19 cellular contexts compared by ENCODE assay signal in the genomic region with DNA sequence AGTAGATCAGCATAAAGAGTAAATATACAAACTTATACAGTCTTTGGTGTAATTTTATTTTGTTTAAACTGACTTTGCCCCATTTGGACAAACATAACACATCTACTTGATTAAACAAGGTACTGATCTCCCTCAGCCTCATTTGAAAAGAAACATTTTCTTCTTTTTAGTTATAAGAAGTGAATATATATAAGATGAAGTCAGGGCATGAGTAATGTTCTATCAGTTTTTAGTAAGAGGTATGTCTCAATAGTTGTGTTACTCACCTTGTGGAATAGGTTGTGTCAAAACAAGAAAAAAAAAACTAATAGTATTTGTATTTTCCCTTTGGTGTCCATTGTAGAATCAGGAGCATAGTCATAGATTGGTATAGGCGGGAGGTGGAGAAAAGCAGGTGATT.
"Had no signal": no experiment of that assay in that cellular context is flagged by ENCODE, and none has a peak within 500 bp of the region (broad histone marks: within the 10 kb centered on the region; RNA-seq: fewer than 3 reads in every experiment).

No MANE protein-coding gene starts in this region.

- H3K9me3 ChIP-seq: gastrocnemius medialis, prostate gland, suprapubic skin had no signal

- H3K4me3 Mint-ChIP-seq: activated CD8-positive, alpha-beta T cell treated with anti-CD3 and anti-CD28 coated beads, Interleukin-2, amount 10 ng/mL, durations not matched to agents 7 days and 5 days; activated naive CD4-positive, alpha-beta T cell treated with anti-CD3 and anti-CD28 coated beads, Interleukin-2, amount 50 U/mL, for 24 hours; naive thymus-derived CD4-positive, alpha-beta T cell; neural progenitor cell; stimulated activated naive CD8-positive, alpha-beta T cell treated with anti-CD3 and anti-CD28 coated beads, Interleukin-15, Interleukin-2, amounts not matched to agents 100 ng/mL and 50 ng/mL, for 24 hours; type B pancreatic cell had no signal

- H3K27me3 Mint-ChIP-seq: activated naive CD4-positive, alpha-beta T cell treated with anti-CD3 and anti-CD28 coated beads, Interleukin-2, amount 50 U/mL, for 24 hours; naive thymus-derived CD4-positive, alpha-beta T cell; stimulated activated naive CD8-positive, alpha-beta T cell treated with anti-CD3 and anti-CD28 coated beads, Interleukin-15, Interleukin-2, amounts not matched to agents 100 ng/mL and 50 ng/mL, for 24 hours; type B pancreatic cell had no signal

- H3K4me3 ChIP-seq: dorsolateral prefrontal cortex, gastrocnemius medialis, neural progenitor cell, prostate gland, skin epidermis, suprapubic skin had no signal

- H3K4me1 ChIP-seq: gastrocnemius medialis, neural progenitor cell, prostate gland, suprapubic skin had no signal

- H3K4me1 Mint-ChIP-seq: activated naive CD4-positive, alpha-beta T cell treated with anti-CD3 and anti-CD28 coated beads, Interleukin-2, amount 50 U/mL, for 24 hours; naive thymus-derived CD4-positive, alpha-beta T cell; neural progenitor cell had no signal

- H3K36me3 Mint-ChIP-seq: activated naive CD4-positive, alpha-beta T cell treated with anti-CD3 and anti-CD28 coated beads, Interleukin-2, amount 50 U/mL, for 24 hours; naive thymus-derived CD4-positive, alpha-beta T cell; neural progenitor cell; type B pancreatic cell had no signal

- H3K27ac ChIP-seq: dorsolateral prefrontal cortex, gastrocnemius medialis, neural progenitor cell, prostate gland, skin epidermis, suprapubic skin had no signal

- DNase-seq: activated CD4-positive, alpha-beta T cell treated with anti-CD3 and anti-CD28 coated beads for 48 hours; activated CD8-positive, alpha-beta memory T cell treated with anti-CD3 and anti-CD28 coated beads, Interleukin-2, amount 50 U/mL, for 4 hours; activated CD8-positive, alpha-beta T cell treated with anti-CD3 and anti-CD28 coated beads, Interleukin-2, amount 10 ng/mL, durations not matched to agents 7 days and 5 days; activated gamma-delta T cell; activated T-cell treated with anti-CD3 and anti-CD28 coated beads, Interleukin-2, amount 50 U/mL, for 48 hours; caudate nucleus; dorsolateral prefrontal cortex; gastrocnemius medialis; head of caudate nucleus; mesenchymal stem cell; naive thymus-derived CD4-positive, alpha-beta T cell; right cardiac atrium had no signal

- H3K9me3 Mint-ChIP-seq: activated naive CD4-positive, alpha-beta T cell treated with anti-CD3 and anti-CD28 coated beads, Interleukin-2, amount 50 U/mL, for 24 hours; naive thymus-derived CD4-positive, alpha-beta T cell; neural progenitor cell; stimulated activated naive CD8-positive, alpha-beta T cell treated with anti-CD3 and anti-CD28 coated beads, Interleukin-15, Interleukin-2, amounts not matched to agents 100 ng/mL and 50 ng/mL, for 24 hours; type B pancreatic cell had no signal

- H3K27me3 ChIP-seq: gastrocnemius medialis, neural progenitor cell, suprapubic skin had no signal

- H3K36me3 ChIP-seq: gastrocnemius medialis, neural progenitor cell, prostate gland, suprapubic skin had no signal

- ATAC-seq: activated CD8-positive, alpha-beta T cell treated with anti-CD3 and anti-CD28 coated beads, Interleukin-2, amount 10 ng/mL, durations not matched to agents 7 days and 5 days; gastrocnemius medialis; naive thymus-derived CD4-positive, alpha-beta T cell; right cardiac atrium had no signal

- H3K27ac Mint-ChIP-seq: activated CD8-positive, alpha-beta T cell treated with anti-CD3 and anti-CD28 coated beads, Interleukin-2, amount 10 ng/mL, durations not matched to agents 7 days and 5 days; activated naive CD4-positive, alpha-beta T cell treated with anti-CD3 and anti-CD28 coated beads, Interleukin-2, amount 50 U/mL, for 24 hours; naive thymus-derived CD4-positive, alpha-beta T cell; neural progenitor cell; stimulated activated naive CD8-positive, alpha-beta T cell treated with anti-CD3 and anti-CD28 coated beads, Interleukin-15, Interleukin-2, amounts not matched to agents 100 ng/mL and 50 ng/mL, for 24 hours; type B pancreatic cell had no signal
